24 cellular contexts compared by ENCODE assay signal in genomic region chrX:132877954-132878536, GRCh38.
A peak's percentile ranks its signal among the peaks of the same experiment; 100 is the strongest.
DNase-seq lines count a peak whose midpoint lies in the region.
"Had no signal": no experiment of that assay in that cellular context is flagged by ENCODE, and none has a peak within 500 bp of the region (broad histone marks: within the 10 kb centered on the region; RNA-seq: fewer than 3 reads in every experiment).

No MANE protein-coding gene starts in this region.

- no peaks in the 10 kb centered on the region for H3K27me3 ChIP-seq in HAP-1 (ENCODE audit: low read depth)
- H3K27me3 ChIP-seq in SJCRH30, result no peaks in the 10 kb centered on the region
- H3K27me3 ChIP-seq: MG63, neutrophil, SJSA1 had no signal

- DNase-seq in D341Med (ENCODE audit: low spot score) (peak; percentile 47), HAP-1 (ENCODE audit: low spot score in 2 of 2) (peak; percentile 9 to 65), SJCRH30 (peak; percentile 62 to 67), NCI-H1436 treated with DMSO at 0.1 percent for 48 hours (lab: John Stamatoyannopoulos, UW) (no peak), NOMO-1 (lab: John Stamatoyannopoulos, UW; ENCODE audit: unreplicated experiment in 2 of 2) (no peak), NCI-H1417 (lab: John Stamatoyannopoulos, UW) (no peak)
- DNase-seq: activated CD4-positive, alpha-beta T cell treated with anti-CD3 and anti-CD28 coated beads, Interleukin-2, amount 50 U/mL, for 4 hours; activated effector memory CD4-positive, alpha-beta T cell treated with anti-CD3 and anti-CD28 coated beads, Interleukin-2, amount 50 U/mL, for 16 hours; activated naive CD8-positive, alpha-beta T cell treated with anti-CD3 and anti-CD28 coated beads, Interleukin-2, amount 50 U/mL, for 24 hours; CD4-positive, alpha-beta T cell; EL; HCEC 1CT; MG63; NCI-H187; NCI-H774; psoas muscle; stimulated activated CD4-positive, alpha-beta T cell treated with anti-CD3 and anti-CD28 coated beads, Interleukin-2, amount 100 ng/mL, for 24 hours; stimulated activated naive CD4-positive, alpha-beta T cell had no signal

- no peaks in the 10 kb centered on the region for H3K36me3 ChIP-seq in HAP-1 (replicated peaks)
- H3K36me3 ChIP-seq in SJCRH30, result no peaks in the 10 kb centered on the region
- H3K36me3 ChIP-seq: MG63, neutrophil, SJSA1, thoracic aorta had no signal

- no peaks in the 10 kb centered on the region for H3K9me3 ChIP-seq in HAP-1
- no peaks in the 10 kb centered on the region for H3K9me3 ChIP-seq in SJCRH30 (replicated peaks)
- H3K9me3 ChIP-seq in iPS-18c (ENCODE audit: control insufficient read depth, insufficient read depth, low read length), result no peaks in the 10 kb centered on the region
- H3K9me3 ChIP-seq: MG63, neutrophil, psoas muscle, SJSA1, thoracic aorta had no signal

- peak overlapping the region; percentile 27 for H3K27ac ChIP-seq in SJCRH30
- H3K27ac ChIP-seq: coronary artery, neutrophil, psoas muscle, SJSA1, skin epidermis, thoracic aorta had no signal

- H3K4me1 ChIP-seq in HAP-1 (peaks cover 33% of the 10 kb centered on the region), SJCRH30 (peaks cover 49% of the 10 kb centered on the region)
- H3K4me1 ChIP-seq: psoas muscle, SJSA1 had no signal

- in situ Hi-C loops in HAP-1 (cut with MboI; ENCODE audit: low sequenced_read_pairs), result no loop called here

- H3K4me3 ChIP-seq in HAP-1, result no peak overlapping the region
- no peak overlapping the region for H3K4me3 ChIP-seq in SJCRH30
- peak overlapping the region; percentile 24; the same call in 1 of the 2 replicates for H3K4me3 ChIP-seq in iPS-18c (ENCODE audit: insufficient read depth, low read depth, low read length)
- H3K4me3 ChIP-seq: coronary artery, MG63, psoas muscle, SJSA1, skin epidermis, thoracic aorta had no signal

Comparison
In these comparisons a context has a peak if more than half of its experiments do, and no peak if none do; other contexts are left out.
1. DNase-seq: peak in D341Med (single experiment), HAP-1 (2 of 2) and SJCRH30 (2 of 2); none in NCI-H1436 treated with DMSO at 0.1 percent for 48 hours (single experiment), NOMO-1 (0 of 2) and NCI-H1417 (0 of 3).